2 cellular contexts compared by ENCODE assay signal in the genomic region with DNA sequence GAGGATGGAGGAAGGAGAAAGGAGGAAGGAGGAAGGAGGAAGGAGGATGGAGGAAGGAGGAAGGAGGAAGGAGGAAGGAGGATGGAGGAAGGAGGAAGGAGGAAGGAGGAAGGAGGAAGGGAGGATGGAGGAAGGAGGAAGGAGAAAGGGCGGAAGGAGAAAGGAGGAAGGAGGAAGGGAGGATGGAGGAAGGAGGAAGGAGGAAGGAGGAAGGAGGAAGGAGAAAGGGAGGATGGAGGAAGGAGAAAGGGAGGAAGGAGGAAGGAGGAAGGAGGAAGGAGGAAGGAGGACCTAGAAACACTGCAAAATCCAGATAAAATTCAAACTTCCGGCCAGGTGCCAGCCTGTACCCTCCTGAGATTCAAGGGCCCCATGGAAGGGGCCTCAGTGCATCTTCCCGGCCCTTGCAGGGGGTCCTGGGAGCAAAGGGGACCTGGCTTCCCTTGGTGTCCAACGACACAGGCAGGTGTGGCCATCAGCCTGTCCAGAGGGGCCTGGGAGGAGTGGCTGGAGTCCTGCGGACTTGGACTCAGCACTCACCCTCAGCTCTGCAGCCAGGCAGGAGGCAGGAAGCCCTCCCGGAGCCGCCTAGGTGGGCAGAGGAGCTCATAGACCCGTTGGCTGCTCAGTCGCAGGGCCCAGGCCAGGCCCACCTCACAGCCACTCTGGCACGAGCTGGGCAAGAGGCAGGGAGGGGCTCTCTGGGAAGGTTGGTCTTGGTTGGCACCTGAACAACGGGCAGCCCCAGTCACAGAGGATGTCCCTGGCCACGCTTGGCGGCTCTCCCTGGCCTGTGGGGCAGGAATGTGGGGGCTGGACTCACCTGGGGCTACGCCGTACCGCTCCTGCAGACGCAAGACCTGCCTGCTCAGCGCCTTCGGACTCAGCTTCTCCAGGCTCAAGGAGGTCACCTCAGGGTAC.
A peak's percentile ranks its signal among the peaks of the same experiment; 100 is the strongest.
TF ChIP-seq lines count a peak whose summit lies in the region.

No MANE protein-coding gene starts in this region.

TF ChIP-seq in HepG2, 621 proteins besides CTCF, POLR2A, EP300 and RAD21:
- peak; percentile 75; the same call in 1 of the 2 replicates for TF ChIP-seq PCBP1 (IDR thresholded peaks at IDR 0.05; ENCODE audit: borderline replicate concordance, low read depth, low read length)
- peak; percentile 37 for TF ChIP-seq PCBP2 (optimal IDR thresholded peaks at IDR 0.05; ENCODE audit: low read depth, low read length, poor library complexity, severe bottlenecking)
- no peak for TF ChIP-seq MYC (CRISPR knock-in tag; IDR thresholded peaks at IDR 0.05; ENCODE audit: borderline replicate concordance)
- TF ChIP-seq HNRNPK (IDR thresholded peaks at IDR 0.05; ENCODE audit: low read depth, low read length, poor library complexity, severe bottlenecking) = peak; percentile 83
- TF ChIP-seq, protein P1, sequence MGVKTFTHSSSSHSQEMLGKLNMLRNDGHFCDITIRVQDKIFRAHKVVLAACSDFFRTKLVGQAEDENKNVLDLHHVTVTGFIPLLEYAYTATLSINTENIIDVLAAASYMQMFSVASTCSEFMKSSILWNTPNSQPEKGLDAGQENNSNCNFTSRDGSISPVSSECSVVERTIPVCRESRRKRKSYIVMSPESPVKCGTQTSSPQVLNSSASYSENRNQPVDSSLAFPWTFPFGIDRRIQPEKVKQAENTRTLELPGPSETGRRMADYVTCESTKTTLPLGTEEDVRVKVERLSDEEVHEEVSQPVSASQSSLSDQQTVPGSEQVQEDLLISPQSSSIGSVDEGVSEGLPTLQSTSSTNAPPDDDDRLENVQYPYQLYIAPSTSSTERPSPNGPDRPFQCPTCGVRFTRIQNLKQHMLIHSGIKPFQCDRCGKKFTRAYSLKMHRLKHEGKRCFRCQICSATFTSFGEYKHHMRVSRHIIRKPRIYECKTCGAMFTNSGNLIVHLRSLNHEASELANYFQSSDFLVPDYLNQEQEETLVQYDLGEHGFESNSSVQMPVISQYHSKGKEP (CRISPR knock-in tag; IDR thresholded peaks at IDR 0.05) = no peak

TF ChIP-seq in endothelial cell of umbilical vein, 7 proteins besides CTCF, POLR2A, EP300 and RAD21:
- TF ChIP-seq FOS (IDR thresholded peaks at IDR 0.05; ENCODE audit: borderline replicate concordance, insufficient read depth, low read length) (no peak), JUN (IDR thresholded peaks at IDR 0.05; ENCODE audit: borderline replicate concordance, insufficient read depth, insufficient read length, low read depth) (no peak)
